Comparison of ENCODE assay signal across 21 cellular contexts in the genomic region with DNA sequence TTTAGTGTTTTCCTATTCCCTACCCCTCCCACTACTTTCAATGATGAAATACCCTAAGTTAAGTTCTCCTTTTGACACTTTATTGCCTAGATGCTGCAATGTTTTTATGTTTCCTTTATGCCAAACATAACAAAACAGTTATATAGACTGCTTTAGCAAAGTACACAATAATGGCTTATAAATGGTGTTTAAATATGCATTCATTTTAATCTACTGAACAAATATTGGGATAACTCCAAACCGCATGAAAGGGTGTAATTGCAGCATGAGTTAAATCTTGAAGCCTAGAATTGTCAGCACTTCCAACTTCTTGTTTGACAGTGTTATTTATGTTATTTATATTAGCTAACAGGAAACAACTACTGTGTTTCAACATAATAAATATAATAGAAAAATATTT.
DNase-seq lines count a peak whose midpoint lies in the region; ATAC-seq, FAIRE-seq and TF ChIP-seq lines count a peak whose summit lies in the region.
"Had no signal": no experiment of that assay in that cellular context is flagged by ENCODE, and none has a peak within 500 bp of the region (broad histone marks: within the 10 kb centered on the region; RNA-seq: fewer than 3 reads in every experiment).

No MANE protein-coding gene starts in this region.

- peak overlapping the region; percentile 32; the same call in 1 of the 2 replicates for H3K27ac ChIP-seq in VCaP

- DNase-seq in NCI-H748 (lab: John Stamatoyannopoulos, UW; ENCODE audit: unreplicated experiment) (peak; percentile 21), NCI-H748 treated with DMSO at 0.1 percent for 48 hours (lab: John Stamatoyannopoulos, UW) (no peak), D721Med (ENCODE audit: insufficient read length, low spot score) (no peak), NCI-H1105 treated with DMSO at 0.1 percent for 48 hours (lab: John Stamatoyannopoulos, UW) (peak; percentile 58), NCI-H345 (lab: John Stamatoyannopoulos, UW) (no peak), medulla oblongata (ENCODE audit: extremely low spot score) (no peak)
- DNase-seq: 8988T; CD4-positive, CD25-positive, alpha-beta regulatory T cell; COR-L47; DMS153; GDM1; KBM-7; NCI-H1092 treated with DMSO at 0.1 percent for 48 hours; NCI-H1694; NCI-H2081 treated with DMSO at 0.1 percent for 48 hours; NCI-H510A; Right ventricle myocardium superior; T-helper 17 cell had no signal

- TF ChIP-seq CTCF in D721Med (IDR thresholded peaks at IDR 0.05; ENCODE audit: insufficient read depth, missing control alignments) (no peak), VCaP (conservative IDR thresholded peaks at IDR 0.05) (no peak)

- no peak for ATAC-seq in GM18519 (IDR thresholded peaks at IDR 0.05; ENCODE audit: low FRiP score, unreplicated experiment)
- ATAC-seq: GM23338, T-helper 17 cell had no signal

- FAIRE-seq in D721Med (lab: Jason Lieb, UNC): peak; percentile 44

Comparison
In these comparisons a context has a peak if more than half of its experiments do, and no peak if none do; other contexts are left out.
1. DNase-seq: peak in NCI-H748 (single experiment) and NCI-H1105 treated with DMSO at 0.1 percent for 48 hours (single experiment); none in NCI-H748 treated with DMSO at 0.1 percent for 48 hours (single experiment), D721Med (single experiment), NCI-H345 (single experiment) and medulla oblongata (single experiment).